ENCODE assay signal across 14 cellular contexts in genomic region chr16:47774661-47775060, GRCh38.
A peak's percentile ranks its signal among the peaks of the same experiment; 100 is the strongest.
DNase-seq lines count a peak whose midpoint lies in the region; ATAC-seq and TF ChIP-seq lines count a peak whose summit lies in the region.
"Had no signal": no experiment of that assay in that cellular context is flagged by ENCODE, and none has a peak within 500 bp of the region (broad histone marks: within the 10 kb centered on the region; RNA-seq: fewer than 3 reads in every experiment).

No MANE protein-coding gene starts in this region.

- no peak overlapping the region for H3K18ac ChIP-seq in mesendoderm (ENCODE audit: low read length)

- TF ChIP-seq CTCF in cardiac fibroblast (IDR thresholded peaks at IDR 0.05; ENCODE audit: low read depth, low read length) (peak; percentile 33), testis (IDR thresholded peaks at IDR 0.05) (no peak)

- H4K8ac ChIP-seq in mesendoderm (ENCODE audit: low read depth, low read length), result no peak overlapping the region

- no CpG with 5 or more reads among the region's 1 CpG for WGBS in mesendoderm (ENCODE audit: extremely low coverage, insufficient coverage, low lambda C conversion rate)
- 67% methylated on average over 1 of the region's 1 CpG for WGBS in testis, 2 donors

- ATAC-seq in GM18502 (IDR thresholded peaks at IDR 0.05; ENCODE audit: poor library complexity, unreplicated experiment), result no peak
- ATAC-seq: activated CD8-positive, alpha-beta memory T cell treated with anti-CD3 and anti-CD28 coated beads, Interleukin-2, amount 10 ng/mL, durations not matched to agents 7 days and 5 days; right cardiac atrium had no signal

- H3K4ac ChIP-seq in mesendoderm (ENCODE audit: low read depth, low read length), result no peak overlapping the region

- no peak overlapping the region for H3K4me2 ChIP-seq in mesendoderm (ENCODE audit: low read length)

- DNase-seq in EL (peak; percentile 14), NCI-H460 (ENCODE audit: extremely low read depth, low read depth) (peak; percentile 16), cardiac fibroblast (ENCODE audit: low read depth in 2 of 2) (peak; percentile 26 to 59), mesendoderm (peak; percentile 77), KG1 (lab: John Stamatoyannopoulos, UW) (no peak), testis (no peak)
- no peak for DNase-seq in activated CD4-positive, CD25-positive, alpha-beta regulatory T cell (lab: John Stamatoyannopoulos, UW)
- DNase-seq: activated CD8-positive, alpha-beta memory T cell treated with anti-CD3 and anti-CD28 coated beads, Interleukin-2, amount 10 ng/mL, durations not matched to agents 7 days and 5 days; DMS 273 treated with DMSO at 0.1 percent for 48 hours; effector CD8-positive, alpha-beta T cell; MG63; right cardiac atrium had no signal

- peak overlapping the region; percentile 12 for H3K56ac ChIP-seq in mesendoderm (ENCODE audit: low read length)

- H3K4me3 ChIP-seq in cardiac fibroblast (replicated peaks in 1 of 2; ENCODE audit: low read depth in 2 of 2, low read length in 2 of 2) (no peak overlapping the region), mesendoderm (ENCODE audit: low read length) (no peak overlapping the region), testis (no peak overlapping the region)
- H3K4me3 ChIP-seq: MG63, suprapubic skin had no signal

- no peaks in the 10 kb centered on the region for H3K9me3 ChIP-seq in testis
- H3K9me3 ChIP-seq: MG63, suprapubic skin had no signal

- no peaks in the 10 kb centered on the region for H3K79me1 ChIP-seq in mesendoderm (ENCODE audit: low read length)

- no peaks in the 10 kb centered on the region for H3K79me2 ChIP-seq in mesendoderm (ENCODE audit: control insufficient read depth, insufficient read depth, low read length)

- no peaks in the 10 kb centered on the region for H3K36me3 ChIP-seq in mesendoderm (ENCODE audit: control insufficient read depth, insufficient read depth, low read length)
- no peaks in the 10 kb centered on the region for H3K36me3 ChIP-seq in testis (ENCODE audit: low read depth, missing control alignments)
- H3K36me3 ChIP-seq: MG63, suprapubic skin had no signal

- TF ChIP-seq POLR2A in testis (IDR thresholded peaks at IDR 0.05), result no peak

- no peak overlapping the region for H4K5ac ChIP-seq in mesendoderm (ENCODE audit: low read length)

- no peak overlapping the region for H3K23ac ChIP-seq in mesendoderm (ENCODE audit: low read length)

- intact Hi-C loops in testis (cut with DNase I; ENCODE audit: low total_unique reads), result no loop called here

- no peak overlapping the region for H2AK5ac ChIP-seq in mesendoderm (ENCODE audit: low read length)

- H3K27ac ChIP-seq in mesendoderm (ENCODE audit: low read depth, low read length) (no peak overlapping the region), testis (no peak overlapping the region)
- H3K27ac ChIP-seq: suprapubic skin had no signal

- no peak overlapping the region for H2BK15ac ChIP-seq in mesendoderm (replicated peaks; ENCODE audit: low read depth)

- no peak overlapping the region for H2BK120ac ChIP-seq in mesendoderm (ENCODE audit: low read depth, low read length)

- no peak overlapping the region for H2BK5ac ChIP-seq in mesendoderm (ENCODE audit: low read length)

- no peaks in the 10 kb centered on the region for H3K4me1 ChIP-seq in mesendoderm (ENCODE audit: control insufficient read depth, low read depth, low read length)
- H3K4me1 ChIP-seq in testis, result peaks cover 12% of the 10 kb centered on the region

- H3K27me3 ChIP-seq in mesendoderm (ENCODE audit: insufficient read depth, low read length, poor library complexity) (no peaks in the 10 kb centered on the region), testis (no peaks in the 10 kb centered on the region)
- H3K27me3 ChIP-seq: MG63, suprapubic skin had no signal

- H3K9ac ChIP-seq in mesendoderm (ENCODE audit: low read length), result no peak overlapping the region

Comparison
In these comparisons a context has a peak if more than half of its experiments do, and no peak if none do; other contexts are left out.
1. DNase-seq: peak in EL (single experiment), NCI-H460 (single experiment), cardiac fibroblast (2 of 2) and mesendoderm (single experiment); none in KG1 (single experiment), testis (single experiment) and activated CD4-positive, CD25-positive, alpha-beta regulatory T cell (0 of 4).